13 cellular contexts compared by ENCODE assay signal in the genomic region with DNA sequence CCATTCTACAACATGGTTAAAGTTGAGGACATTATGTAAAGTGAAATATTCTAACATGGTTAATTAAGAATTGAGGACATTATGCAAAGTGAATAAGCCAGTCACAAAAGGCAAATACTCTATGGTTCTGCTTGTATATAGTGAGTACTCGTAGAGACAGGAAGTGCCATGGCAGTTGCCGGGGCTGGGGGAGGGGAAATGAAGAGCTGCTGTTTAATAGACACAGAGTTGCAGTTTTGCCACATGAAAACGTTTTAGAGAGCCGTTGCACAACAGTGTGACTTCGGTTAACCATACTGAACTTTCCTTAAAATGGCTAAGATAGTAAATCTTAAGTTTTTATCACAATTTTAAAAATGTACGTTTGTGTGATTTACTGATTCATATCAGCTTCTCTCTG.
A peak's percentile ranks its signal among the peaks of the same experiment; 100 is the strongest.
DNase-seq lines count a peak whose midpoint lies in the region; ATAC-seq and TF ChIP-seq lines count a peak whose summit lies in the region.
"Had no signal": no experiment of that assay in that cellular context is flagged by ENCODE, and none has a peak within 500 bp of the region (broad histone marks: within the 10 kb centered on the region; RNA-seq: fewer than 3 reads in every experiment).

No MANE protein-coding gene starts in this region.

- H3K27me3 ChIP-seq in HL-60 (ENCODE audit: insufficient read depth, poor library complexity, severe bottlenecking) (no peaks in the 10 kb centered on the region), BE2C (peaks cover 11% of the 10 kb centered on the region; the same call in 1 of the 2 replicates)

- no peaks in the 10 kb centered on the region for H3K27me3 Mint-ChIP-seq in T-helper 2 cell treated with Interferon-gamma antibody and Interleukin-4, amounts not matched to agents 5 μg/mL and 100 μg/mL, for 36 hours (ENCODE audit: low read depth)

- no peaks in the 10 kb centered on the region for H3K9me3 ChIP-seq in BE2C

- TF ChIP-seq CTCF in HL-60 (IDR thresholded peaks at IDR 0.05; ENCODE audit: insufficient read depth, low read length) (no peak), BE2C (IDR thresholded peaks at IDR 0.05; ENCODE audit: low read depth, low read length) (no peak)

- H3K27ac ChIP-seq in HL-60 (replicated peaks), result peak overlapping the region; percentile 80

- DNase-seq in HL-60 (ENCODE audit: low read depth in 1 of 2, low spot score in 1 of 2) (peak; percentile 71 to 95), BE2C (no peak), AG20443 (ENCODE audit: low spot score) (no peak), NCI-H2171 treated with DMSO at 0.1 percent for 48 hours (lab: John Stamatoyannopoulos, UW) (no peak)
- peak; percentile 44 for DNase-seq in T-helper 2 cell treated with Interferon-gamma antibody and Interleukin-4, amounts not matched to agents 5 μg/mL and 100 μg/mL, for 36 hours (ENCODE audit: low spot score)
- peak; percentile 30 for DNase-seq in activated gamma-delta T cell treated with anti-CD3 and anti-CD28 coated beads, Interleukin-2, amount 50 U/mL, for 16 hours (ENCODE audit: low read depth)
- DNase-seq in stimulated activated CD4-positive, alpha-beta T cell treated with anti-CD3 and anti-CD28 coated beads, Interleukin-4, amount 100 ng/mL, for 1 hour, result peak; percentile 53
- DNase-seq: DMS 273 treated with DMSO at 0.1 percent for 48 hours, NCI-H146 had no signal

- peak overlapping the region; percentile 65 for H3K4me3 Mint-ChIP-seq in T-helper 2 cell treated with Interferon-gamma antibody and Interleukin-4, amounts not matched to agents 5 μg/mL and 100 μg/mL, for 36 hours
- H3K4me3 Mint-ChIP-seq: WTC11 had no signal

- H3K9me3 Mint-ChIP-seq in T-helper 2 cell treated with Interferon-gamma antibody and Interleukin-4, amounts not matched to agents 5 μg/mL and 100 μg/mL, for 36 hours, result peaks cover 13% of the 10 kb centered on the region

- H3K36me3 Mint-ChIP-seq in T-helper 2 cell treated with Interferon-gamma antibody and Interleukin-4, amounts not matched to agents 5 μg/mL and 100 μg/mL, for 36 hours (ENCODE audit: low read depth), result peaks cover 6% of the 10 kb centered on the region

- no peak for ATAC-seq in HG03039 (IDR thresholded peaks at IDR 0.05; ENCODE audit: unreplicated experiment)
- ATAC-seq: left colon, WTC11 had no signal

- H3K4me1 ChIP-seq in BE2C, result no peaks in the 10 kb centered on the region

- H3K4me3 ChIP-seq in HL-60 (replicated peaks; ENCODE audit: insufficient read depth, low read length), result no peak overlapping the region
- no peak overlapping the region for H3K4me3 ChIP-seq in BE2C (ENCODE audit: low read depth, low read length)
- H3K4me3 ChIP-seq: skin epidermis had no signal

- H3K4me1 Mint-ChIP-seq in T-helper 2 cell treated with Interferon-gamma antibody and Interleukin-4, amounts not matched to agents 5 μg/mL and 100 μg/mL, for 36 hours (ENCODE audit: low read depth), result peaks cover 58% of the 10 kb centered on the region

- no peaks in the 10 kb centered on the region for H3K36me3 ChIP-seq in BE2C

- peak overlapping the region; percentile 86 for H3K27ac Mint-ChIP-seq in T-helper 2 cell treated with Interferon-gamma antibody and Interleukin-4, amounts not matched to agents 5 μg/mL and 100 μg/mL, for 36 hours

Comparison
In these comparisons a context has a peak if more than half of its experiments do, and no peak if none do; other contexts are left out.
1. DNase-seq: peak in HL-60 (2 of 2), T-helper 2 cell treated with Interferon-gamma antibody and Interleukin-4, amounts not matched to agents 5 μg/mL and 100 μg/mL, for 36 hours (single experiment), activated gamma-delta T cell treated with anti-CD3 and anti-CD28 coated beads, Interleukin-2, amount 50 U/mL, for 16 hours (single experiment) and stimulated activated CD4-positive, alpha-beta T cell treated with anti-CD3 and anti-CD28 coated beads, Interleukin-4, amount 100 ng/mL, for 1 hour (single experiment); none in BE2C (single experiment), AG20443 (single experiment) and NCI-H2171 treated with DMSO at 0.1 percent for 48 hours (single experiment).